Comparison of ENCODE assay signal across 12 cellular contexts in the genomic region with DNA sequence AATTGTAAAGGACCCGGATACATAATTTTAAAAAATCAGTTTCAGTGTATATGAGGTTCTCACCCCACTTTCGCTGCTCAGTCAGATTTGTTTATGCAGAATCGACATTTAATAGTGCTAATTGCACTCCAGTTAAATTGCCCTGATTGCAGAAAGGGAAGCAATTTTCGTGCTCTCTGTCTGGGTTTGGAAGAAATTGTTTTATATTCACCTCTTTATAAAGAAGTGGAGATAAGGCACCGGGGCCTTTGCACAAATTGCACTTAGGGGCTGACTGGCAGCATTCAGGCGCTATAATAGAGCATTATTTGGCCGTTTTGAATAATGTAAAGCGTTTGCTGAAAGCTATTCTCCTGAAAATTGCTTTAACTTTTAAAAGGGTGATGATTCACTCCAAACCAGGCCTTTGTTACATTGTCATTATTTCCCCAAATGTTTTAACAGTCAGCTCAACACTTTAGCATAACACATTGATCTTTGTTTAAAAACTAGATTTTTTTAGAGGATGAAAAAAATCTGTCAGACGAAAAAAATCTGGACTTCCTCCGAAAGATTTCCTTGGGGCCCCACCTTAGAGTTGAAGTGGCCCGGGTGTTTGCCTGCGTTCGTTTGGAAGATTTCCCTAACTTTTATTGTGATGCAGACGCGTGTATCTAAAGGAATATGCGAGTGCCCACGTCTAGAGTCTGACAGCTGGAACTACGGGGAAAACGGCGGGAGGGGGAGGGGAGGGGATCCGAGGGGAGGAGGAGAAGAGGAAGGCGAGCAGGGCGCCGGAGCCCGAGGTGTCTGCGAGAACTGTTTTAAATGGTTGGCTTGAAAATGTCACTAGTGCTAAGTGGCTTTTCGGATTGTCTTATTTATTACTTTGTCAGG. TPM values are rescaled to one million over a fixed set of nuclear protein-coding genes. Genes with fewer than 3 reads are reported as not detected.
A peak's percentile ranks its signal among the peaks of the same experiment; 100 is the strongest.
DNase-seq lines count a peak whose midpoint lies in the region; ATAC-seq and TF ChIP-seq lines count a peak whose summit lies in the region.
"Had no signal": no experiment of that assay in that cellular context is flagged by ENCODE, and none has a peak within 500 bp of the region (broad histone marks: within the 10 kb centered on the region; RNA-seq: fewer than 3 reads in every experiment).

No MANE protein-coding gene starts in this region.

- H3K27me3 ChIP-seq in GM23338 (ENCODE audit: insufficient read depth) (peaks cover 97% of the 10 kb centered on the region), OCI-LY1 (ENCODE audit: insufficient read depth, low read length) (peaks cover 18% of the 10 kb centered on the region), iPS-18a (ENCODE audit: control insufficient read depth, insufficient read depth, low read length) (peaks cover 100% of the 10 kb centered on the region)

- peaks cover 5% of the 10 kb centered on the region; the same call in 1 of the 3 replicates for H3K9me3 Mint-ChIP-seq in GM23338
- H3K9me3 Mint-ChIP-seq in effector memory CD8-positive, alpha-beta T cell: no peaks in the 10 kb centered on the region

- H3F3A ChIP-seq in GM23338 (replicated peaks; ENCODE audit: low read depth) (peaks cover 68% of the 10 kb centered on the region), OCI-LY1 (ENCODE audit: insufficient read depth, low read length) (0 out of 2 replicates have a peak, but pooled peaks cover 3% of the 10 kb centered on the region)

- peaks cover 68% of the 10 kb centered on the region for H3K4me1 Mint-ChIP-seq in GM23338
- H3K4me1 Mint-ChIP-seq in effector memory CD8-positive, alpha-beta T cell (ENCODE audit: low read depth in 2 of 2): peaks cover 35 to 37% of the 10 kb centered on the region in 2 donors

- H3K4me2 ChIP-seq in GM23338 (peak overlapping the region; percentile 78), OCI-LY1 (ENCODE audit: low read length) (peak overlapping the region; percentile 69; the same call in 1 of the 2 replicates)

- POLR2A ChIA-PET in AG04449 (lab: Yijun Ruan, JAX): no interaction called here

- H3K9me3 ChIP-seq in OCI-LY1 (ENCODE audit: low read length) (no peaks in the 10 kb centered on the region), iPS-18a (ENCODE audit: control insufficient read depth, low read depth, low read length) (no peaks in the 10 kb centered on the region)

- no peak overlapping the region for H3K27ac Mint-ChIP-seq in GM23338
- H3K27ac Mint-ChIP-seq in effector memory CD8-positive, alpha-beta T cell: no peak overlapping the region
- H3K27ac Mint-ChIP-seq: CD8-positive, alpha-beta T cell had no signal

- H3K9me2 ChIP-seq in GM23338 (ENCODE audit: insufficient read depth) (no peaks in the 10 kb centered on the region), OCI-LY1 (ENCODE audit: low read depth, low read length) (no peaks in the 10 kb centered on the region)

- H3K27me3 Mint-ChIP-seq in GM23338 (ENCODE audit: insufficient read depth, low read depth, poor library complexity): peaks cover 97% of the 10 kb centered on the region
- H3K27me3 Mint-ChIP-seq in effector memory CD8-positive, alpha-beta T cell: peaks cover 82 to 89% of the 10 kb centered on the region in 2 donors

- no peaks in the 10 kb centered on the region; the same call in 2 of the 3 replicates for H3K36me3 Mint-ChIP-seq in GM23338 (ENCODE audit: low read depth)
- H3K36me3 Mint-ChIP-seq in effector memory CD8-positive, alpha-beta T cell (ENCODE audit: insufficient read depth): peaks cover 65% of the 10 kb centered on the region
- H3K36me3 Mint-ChIP-seq: CD8-positive, alpha-beta T cell had no signal

- CTCF ChIA-PET in AG04449 (lab: Yijun Ruan, JAX): no interaction called here

- H4K20me1 ChIP-seq in GM23338 (replicated peaks; ENCODE audit: insufficient read depth) (peaks cover 24% of the 10 kb centered on the region), OCI-LY1 (ENCODE audit: insufficient read depth, low read length) (no peaks in the 10 kb centered on the region)

- no peak overlapping the region for H3K27ac ChIP-seq in GM23338 (ENCODE audit: low read depth)
- no peak overlapping the region for H3K27ac ChIP-seq in OCI-LY1 (ENCODE audit: low read depth, low read length, poor library complexity, severe bottlenecking)
- H3K27ac ChIP-seq in iPS-18a (ENCODE audit: low read length): no peak overlapping the region

- H2AFZ ChIP-seq in GM23338: no peak overlapping the region
- H2AFZ ChIP-seq in OCI-LY1 (ENCODE audit: low read length): no peak overlapping the region

- H3K4me1 ChIP-seq in GM23338 (ENCODE audit: insufficient read depth) (peaks cover 73% of the 10 kb centered on the region), OCI-LY1 (ENCODE audit: insufficient read depth, low read length, severe bottlenecking) (peaks cover 34% of the 10 kb centered on the region), iPS-18a (ENCODE audit: control insufficient read depth, low read depth, low read length) (peaks cover 49% of the 10 kb centered on the region)

- H3K79me2 ChIP-seq in GM23338 (replicated peaks; ENCODE audit: insufficient read depth): no peaks in the 10 kb centered on the region
- H3K79me2 ChIP-seq in OCI-LY1 (ENCODE audit: insufficient read depth, low read length): no peaks in the 10 kb centered on the region

- H3K9ac ChIP-seq in OCI-LY1 (ENCODE audit: low read length): no peak overlapping the region
- no peak overlapping the region for H3K9ac ChIP-seq in iPS-18a (ENCODE audit: low read length)

- peak overlapping the region; percentile 61 for H3K4me3 Mint-ChIP-seq in GM23338
- peak overlapping the region in 1 of 2 donors; percentile 64 for H3K4me3 Mint-ChIP-seq in effector memory CD8-positive, alpha-beta T cell
- H3K4me3 Mint-ChIP-seq: CD8-positive, alpha-beta T cell had no signal

- no peak for ATAC-seq in GM23338
- no peak for ATAC-seq in effector memory CD8-positive, alpha-beta T cell (replicated peaks)
- ATAC-seq: CD8-positive, alpha-beta T cell had no signal

- TF ChIP-seq CTCF in AG04449 (IDR thresholded peaks at IDR 0.05; ENCODE audit: insufficient read depth, low read length, missing control alignments) (no peak), GM23338 (conservative IDR thresholded peaks at IDR 0.05; ENCODE audit: low read depth in 2 of 2) (no peak), OCI-LY1 (IDR thresholded peaks at IDR 0.05; ENCODE audit: low read length) (no peak)

- H3K4me3 ChIP-seq in AG04449 (ENCODE audit: low read depth, low read length) (peak overlapping the region; percentile 6; the same call in 1 of the 2 replicates), GM23338 (peak overlapping the region; percentile 49), OCI-LY1 (ENCODE audit: low read depth, low read length, poor library complexity, severe bottlenecking) (peak overlapping the region; percentile 9), iPS-18a (ENCODE audit: low read length) (peak overlapping the region; percentile 42)

- H3K36me3 ChIP-seq in GM23338 (ENCODE audit: insufficient read depth): no peaks in the 10 kb centered on the region
- no peaks in the 10 kb centered on the region for H3K36me3 ChIP-seq in OCI-LY1 (ENCODE audit: insufficient read depth, low read length)
- no peaks in the 10 kb centered on the region for H3K36me3 ChIP-seq in iPS-18a (ENCODE audit: control insufficient read depth, low read depth, low read length)

- no peak for DNase-seq in AG04449 (ENCODE audit: low read depth, low spot score)
- peak; percentile 66 for DNase-seq in GM23338 (ENCODE audit: low spot score)
- DNase-seq in stimulated activated CD4-positive, alpha-beta T cell treated with anti-CD3 and anti-CD28 coated beads, Interleukin-2, amount 100 ng/mL, for 48 hours: no peak
- DNase-seq in RPMI8226: no peak
- DNase-seq in D341Med (ENCODE audit: low spot score): no peak
- DNase-seq in effector memory CD8-positive, alpha-beta T cell: no peak
- DNase-seq: activated CD4-positive, CD25-positive, alpha-beta regulatory T cell; CD8-positive, alpha-beta T cell; NCI-H1092 treated with DMSO at 0.1 percent for 48 hours; stimulated activated CD4-positive, alpha-beta T cell treated with anti-CD3 and anti-CD28 coated beads, Interleukin-4, amount 100 ng/mL, for 4 hours had no signal

TF ChIP-seq in GM23338, 12 proteins besides CTCF, POLR2A, EP300 and RAD21:
- TF ChIP-seq, protein P1, sequence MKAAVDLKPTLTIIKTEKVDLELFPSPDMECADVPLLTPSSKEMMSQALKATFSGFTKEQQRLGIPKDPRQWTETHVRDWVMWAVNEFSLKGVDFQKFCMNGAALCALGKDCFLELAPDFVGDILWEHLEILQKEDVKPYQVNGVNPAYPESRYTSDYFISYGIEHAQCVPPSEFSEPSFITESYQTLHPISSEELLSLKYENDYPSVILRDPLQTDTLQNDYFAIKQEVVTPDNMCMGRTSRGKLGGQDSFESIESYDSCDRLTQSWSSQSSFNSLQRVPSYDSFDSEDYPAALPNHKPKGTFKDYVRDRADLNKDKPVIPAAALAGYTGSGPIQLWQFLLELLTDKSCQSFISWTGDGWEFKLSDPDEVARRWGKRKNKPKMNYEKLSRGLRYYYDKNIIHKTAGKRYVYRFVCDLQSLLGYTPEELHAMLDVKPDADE (IDR thresholded peaks at IDR 0.05): no peak
- TF ChIP-seq EZH2 (IDR thresholded peaks at IDR 0.05; ENCODE audit: low read depth, unreplicated experiment) (peak; percentile 8), EZH2phosphoT487 (IDR thresholded peaks at IDR 0.05; ENCODE audit: unreplicated experiment) (no peak)

RNA-seq across cellular contexts. Expression of a gene that starts 2.8 kb away (rescaled TPM):
- 0.12 and 0.49 TPM in 2 replicates for total RNA-seq in GM23338 (2014; rRNA removed; shearing (Covaris generic))
- 0.14 TPM in 1 of 2 replicates, not detected in the other for polyA plus RNA-seq in GM23338 (2016; fragmentation: Nextera tagmentation; extraction: Ambion mirVana)
- total RNA-seq: CD8-positive, alpha-beta T cell had no signal
